ENCODE assay signal across 8 cellular contexts in the genomic region with DNA sequence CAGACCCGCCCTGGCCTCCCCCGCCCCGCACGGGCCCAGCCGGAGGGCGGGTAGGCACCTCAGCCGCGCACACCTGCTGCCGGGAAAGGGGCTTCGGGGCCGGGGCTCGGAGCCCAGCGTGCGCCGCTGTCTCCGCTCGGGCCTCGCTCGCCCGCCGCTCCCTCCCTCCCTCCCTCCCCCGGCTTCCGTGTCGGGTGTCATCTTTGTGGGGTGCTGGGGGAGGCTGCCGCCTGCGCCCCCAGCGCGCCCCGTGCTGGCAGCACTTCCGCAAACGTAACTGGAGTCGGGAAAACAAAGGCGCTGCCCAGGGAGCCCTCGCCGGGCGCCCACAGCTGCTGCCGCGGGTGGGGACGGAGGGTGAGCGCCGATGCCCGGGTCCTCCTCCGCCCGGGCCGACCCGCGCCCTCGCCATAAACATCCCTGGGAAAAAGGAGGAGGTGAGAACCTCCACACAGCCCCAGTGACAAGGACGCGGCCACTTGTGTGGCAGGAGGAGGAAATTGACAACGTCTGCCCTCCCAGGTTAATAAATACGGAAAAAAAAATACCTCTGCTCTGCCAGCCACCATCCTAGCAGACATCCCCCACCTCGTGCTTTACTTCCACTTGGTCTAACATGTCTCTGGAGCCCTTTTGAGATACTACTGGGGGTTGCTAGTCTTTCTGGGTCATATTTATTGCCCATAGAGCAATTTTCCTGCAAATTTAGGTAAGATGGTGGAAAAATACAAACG. TPM values are rescaled to one million over a fixed set of nuclear protein-coding genes. Genes with fewer than 3 reads are reported as not detected.
A peak's percentile ranks its signal among the peaks of the same experiment; 100 is the strongest.
DNase-seq lines count a peak whose midpoint lies in the region; ATAC-seq and TF ChIP-seq lines count a peak whose summit lies in the region.

No MANE protein-coding gene starts in this region.

- no peak for DNase-seq in AG04450 (ENCODE audit: low read depth, low spot score)
- peak; percentile 77 for DNase-seq in NCI-H345 (lab: John Stamatoyannopoulos, UW)
- DNase-seq in activated CD8-positive, alpha-beta T cell treated with anti-CD3 and anti-CD28 coated beads, Interleukin-2, amount 10 ng/mL, durations not matched to agents 7 days and 5 days = peak; percentile 81
- peak; percentile 24 for DNase-seq in endothelial cell (ENCODE audit: low spot score)
- DNase-seq in mucosa of gallbladder (ENCODE audit: low spot score) = peak; percentile 61
- DNase-seq in stimulated activated CD8-positive, alpha-beta memory T cell treated with anti-CD3 and anti-CD28 coated beads, Interleukin-4, amount 100 ng/mL, for 1 hour (ENCODE audit: low read depth in 2 of 2, low spot score in 1 of 2) = peak; percentile 46 to 52

- H3K4me1 Mint-ChIP-seq in activated CD8-positive, alpha-beta T cell treated with anti-CD3 and anti-CD28 coated beads, Interleukin-2, amount 10 ng/mL, durations not matched to agents 7 days and 5 days (ENCODE audit: low read depth) = peaks cover 39% of the 10 kb centered on the region
- H3K4me1 Mint-ChIP-seq in endothelial cell (ENCODE audit: unreplicated experiment) = peaks cover 20% of the 10 kb centered on the region

- peak overlapping the region; percentile 87 for H3K4me3 Mint-ChIP-seq in activated CD8-positive, alpha-beta T cell treated with anti-CD3 and anti-CD28 coated beads, Interleukin-2, amount 10 ng/mL, durations not matched to agents 7 days and 5 days
- peak overlapping the region; percentile 89 for H3K4me3 Mint-ChIP-seq in endothelial cell (ENCODE audit: unreplicated experiment)

- no peaks in the 10 kb centered on the region for H3K27me3 Mint-ChIP-seq in activated CD8-positive, alpha-beta T cell treated with anti-CD3 and anti-CD28 coated beads, Interleukin-2, amount 10 ng/mL, durations not matched to agents 7 days and 5 days (ENCODE audit: low read depth)
- H3K27me3 Mint-ChIP-seq in endothelial cell (ENCODE audit: unreplicated experiment) = peaks cover 10% of the 10 kb centered on the region

- TF ChIP-seq CTCF in AG04450 (IDR thresholded peaks at IDR 0.05; ENCODE audit: low read depth, low read length) = no peak
- TF ChIP-seq CTCF in endothelial cell (IDR thresholded peaks at IDR 0.05; ENCODE audit: unreplicated experiment) = no peak

- H3K36me3 Mint-ChIP-seq in activated CD8-positive, alpha-beta T cell treated with anti-CD3 and anti-CD28 coated beads, Interleukin-2, amount 10 ng/mL, durations not matched to agents 7 days and 5 days (ENCODE audit: low read depth) = peaks cover 20% of the 10 kb centered on the region
- H3K36me3 Mint-ChIP-seq in endothelial cell (ENCODE audit: low read depth, unreplicated experiment) = no peaks in the 10 kb centered on the region

- no peak overlapping the region for H3K27ac ChIP-seq in AG04450 (ENCODE audit: low read depth, low read length)

- H3K27me3 ChIP-seq in AG04450 (ENCODE audit: control insufficient read depth, insufficient read depth, low read length) = peaks cover 24% of the 10 kb centered on the region

- no peaks in the 10 kb centered on the region for H3K9me3 ChIP-seq in AG04450 (ENCODE audit: control insufficient read depth, insufficient read depth, low read length)

- CTCF ChIA-PET in AG04450 (lab: Charles Lee) = no interaction called here
- CTCF ChIA-PET in activated CD8-positive, alpha-beta T cell treated with anti-CD3 and anti-CD28 coated beads, Interleukin-2, amount 10 ng/mL, durations not matched to agents 7 days and 5 days (lab: Charles Lee) = no interaction called here

- H3K4me3 ChIP-seq in AG04450 (ENCODE audit: low read depth, low read length) = peak overlapping the region; percentile 60

- H3K27ac Mint-ChIP-seq in activated CD8-positive, alpha-beta T cell treated with anti-CD3 and anti-CD28 coated beads, Interleukin-2, amount 10 ng/mL, durations not matched to agents 7 days and 5 days = peak overlapping the region; percentile 94
- peak overlapping the region; percentile 61 for H3K27ac Mint-ChIP-seq in endothelial cell (ENCODE audit: unreplicated experiment)

- ATAC-seq in GM18861 (IDR thresholded peaks at IDR 0.05; ENCODE audit: unreplicated experiment) (peak; percentile 64), HG03064 (IDR thresholded peaks at IDR 0.05; ENCODE audit: low read depth, unreplicated experiment) (peak; percentile 55)
- peak; percentile 50 for ATAC-seq in activated CD8-positive, alpha-beta T cell treated with anti-CD3 and anti-CD28 coated beads, Interleukin-2, amount 10 ng/mL, durations not matched to agents 7 days and 5 days

- POLR2A ChIA-PET in AG04450 (lab: Yijun Ruan, JAX) = interaction anchor here (0.6 kb wide), 1 partner anchor 147 kb away, joined by 3 read pairs; no protein-coding TSS in a partner anchor
- POLR2A ChIA-PET in activated CD8-positive, alpha-beta T cell treated with anti-CD3 and anti-CD28 coated beads, Interleukin-2, amount 10 ng/mL, durations not matched to agents 7 days and 5 days (lab: Charles Lee) = interaction anchor here (0.6 to 2.7 kb wide), 6 partner anchors 49 to 472 kb away, joined by 3 to 34 read pairs (median 8); partner anchors contain the start of genes GLS and NEMP2

- H3K9me3 Mint-ChIP-seq in activated CD8-positive, alpha-beta T cell treated with anti-CD3 and anti-CD28 coated beads, Interleukin-2, amount 10 ng/mL, durations not matched to agents 7 days and 5 days (ENCODE audit: insufficient read depth) = no peaks in the 10 kb centered on the region
- H3K9me3 Mint-ChIP-seq in endothelial cell (ENCODE audit: unreplicated experiment) = no peaks in the 10 kb centered on the region

RNA-seq across cellular contexts. Expression of gene MFSD6, which starts 0.6 kb away (rescaled TPM):
- 12.0 and 12.9 TPM in 2 replicates for polyA plus RNA-seq in AG04450 (2011; rRNA removed)
- polyA minus RNA-seq in AG04450 (2011; rRNA and poly(A)+ RNA removed) = 16.6 and 22.0 TPM in 2 replicates
- 10 to 100 TPM; 51.8 to 53.2 TPM for total RNA-seq in activated CD8-positive, alpha-beta T cell treated with anti-CD3 and anti-CD28 coated beads, Interleukin-2, amount 10 ng/mL, durations not matched to agents 7 days and 5 days
- total RNA-seq in endothelial cell (ENCODE audit: unreplicated experiment) (2.4 TPM), mucosa of gallbladder (62.9 TPM)

Comparison
In these comparisons a context has a peak if more than half of its experiments do, and no peak if none do; other contexts are left out.
1. RNA of gene MFSD6, which starts 0.6 kb away (total RNA-seq): 62.9 TPM in mucosa of gallbladder (single experiment) and 51.8 to 53.2 TPM in activated CD8-positive, alpha-beta T cell treated with anti-CD3 and anti-CD28 coated beads, Interleukin-2, amount 10 ng/mL, durations not matched to agents 7 days and 5 days; 2.4 TPM in endothelial cell (single experiment); every median in the first group is over 10 times any median in the second.
2. Peak in every context shown above with its lines, with median percentiles within 50 percentile points of each other: ATAC-seq.